Comparison of ENCODE assay signal across 17 cellular contexts in genomic region chr2:16130541-16130880, GRCh38.
A peak's percentile ranks its signal among the peaks of the same experiment; 100 is the strongest.
DNase-seq lines count a peak whose midpoint lies in the region; ATAC-seq, FAIRE-seq and TF ChIP-seq lines count a peak whose summit lies in the region.
"Had no signal": no experiment of that assay in that cellular context is flagged by ENCODE, and none has a peak within 500 bp of the region (broad histone marks: within the 10 kb centered on the region; RNA-seq: fewer than 3 reads in every experiment).

No MANE protein-coding gene starts in this region.

- 85% methylated on average over 5 of the region's 5 CpGs; no CpG with 5 or more reads in 1 of the 2 experiments for WGBS in H1 (ENCODE audit: extremely low coverage in 1 of 2, insufficient coverage in 1 of 2, insufficient read length in 1 of 2, insufficient replicate concordance in 2 of 2, low coverage in 1 of 2, low lambda C conversion rate in 2 of 2, missing lambda C conversion rate in 1 of 2), 2 experiments
- 87 to 94% methylated on average over 2 to 5 of the region's 5 CpGs for WGBS in endodermal cell (ENCODE audit: insufficient coverage in 1 of 2, insufficient read length in 1 of 2), 2 experiments

- no peak overlapping the region for H3K18ac ChIP-seq in H1 (ENCODE audit: extremely low read depth, low read length)

- H3K36me3 ChIP-seq in H1 (ENCODE audit: control insufficient read depth in 2 of 4, insufficient read depth in 4 of 4, low read length in 3 of 4): no peaks in the 10 kb centered on the region
- no peaks in the 10 kb centered on the region for H3K36me3 ChIP-seq in colonic mucosa
- H3K36me3 ChIP-seq in endodermal cell (ENCODE audit: control insufficient read depth, insufficient read depth, low read length): no peaks in the 10 kb centered on the region

- peaks cover 2% of the 10 kb centered on the region; the same call in 1 of the 2 replicates for H3K23me2 ChIP-seq in H1 (ENCODE audit: low read depth, low read length)

- H3K4me3 Mint-ChIP-seq in stimulated activated memory B cell treated with anti-CD40 and anti-IgM and Interleukin-4, amounts not matched to agents 10 μg/mL and 1 μg/mL and 100 μg/mL, for 72 hours: no peak overlapping the region
- H3K4me3 Mint-ChIP-seq in endodermal cell: no peak overlapping the region
- H3K4me3 Mint-ChIP-seq: CD4-positive, alpha-beta T cell; H9 had no signal

- no peak overlapping the region for H4K5ac ChIP-seq in H1 (ENCODE audit: insufficient read length, low read depth, low read length)

- TF ChIP-seq CTCF in H1 (IDR thresholded peaks at IDR 0.05; ENCODE audit: control extremely low read depth in 1 of 3, insufficient read depth in 1 of 3, low read depth in 1 of 3, low read length in 3 of 3) (no peak), colonic mucosa (IDR thresholded peaks at IDR 0.05) (no peak), endodermal cell (conservative IDR thresholded peaks at IDR 0.05) (no peak)

- H3K27ac Mint-ChIP-seq in stimulated activated memory B cell treated with anti-CD40 and anti-IgM and Interleukin-4, amounts not matched to agents 10 μg/mL and 1 μg/mL and 100 μg/mL, for 72 hours: no peak overlapping the region
- H3K27ac Mint-ChIP-seq in endodermal cell: no peak overlapping the region
- H3K27ac Mint-ChIP-seq: CD4-positive, alpha-beta T cell had no signal

- no peaks in the 10 kb centered on the region for H3K4me1 Mint-ChIP-seq in stimulated activated memory B cell treated with anti-CD40 and anti-IgM and Interleukin-4, amounts not matched to agents 10 μg/mL and 1 μg/mL and 100 μg/mL, for 72 hours
- peaks cover 3% of the 10 kb centered on the region for H3K4me1 Mint-ChIP-seq in endodermal cell

- FAIRE-seq in H1 (lab: Jason Lieb, UNC): no peak
- FAIRE-seq: A549, D721Med had no signal

- H4K91ac ChIP-seq in H1 (replicated peaks; ENCODE audit: insufficient read length, low read length): no peak overlapping the region

- TF ChIP-seq EP300 in H1 (IDR thresholded peaks at IDR 0.05; ENCODE audit: borderline replicate concordance in 1 of 2, low read depth in 2 of 2, low read length in 2 of 2): no peak

- no peak overlapping the region for H3K56ac ChIP-seq in H1 (replicated peaks; ENCODE audit: insufficient read length, low read depth, low read length)

- H2AFZ ChIP-seq in H1 (ENCODE audit: low read length): no peak overlapping the region

- peak; percentile 16 for ATAC-seq in stimulated activated memory B cell treated with anti-CD40 and anti-IgM and Interleukin-4, amounts not matched to agents 10 μg/mL and 1 μg/mL and 100 μg/mL, for 72 hours
- ATAC-seq in HG03442 (IDR thresholded peaks at IDR 0.05; ENCODE audit: unreplicated experiment): no peak
- ATAC-seq: A549 had no signal

- H3K27me3 ChIP-seq in H1 (replicated peaks in 1 of 4; ENCODE audit: control insufficient read depth in 3 of 4, extremely low read depth in 1 of 4, insufficient read depth in 3 of 4, low read length in 3 of 4) (no peaks in the 10 kb centered on the region), colonic mucosa (no peaks in the 10 kb centered on the region), endodermal cell (ENCODE audit: control insufficient read depth, insufficient read depth, low read length, poor library complexity, severe bottlenecking) (no peaks in the 10 kb centered on the region)

- H2BK20ac ChIP-seq in H1 (ENCODE audit: low read length): peak overlapping the region; percentile 95; the same call in 1 of the 2 replicates

- H3K4me3 ChIP-seq in H1 (ENCODE audit: extremely low read depth in 1 of 4, insufficient read depth in 2 of 4, low read depth in 3 of 4, low read length in 4 of 4) (no peak overlapping the region), colonic mucosa (no peak overlapping the region), endodermal cell (ENCODE audit: low read length) (no peak overlapping the region)
- H3K4me3 ChIP-seq: A549 had no signal

- H3K79me1 ChIP-seq in H1 (ENCODE audit: low read depth, low read length): no peaks in the 10 kb centered on the region

- no peaks in the 10 kb centered on the region; a peak in 2 of 7 replicates for H3K4me1 ChIP-seq in H1 (replicated peaks in 1 of 4; ENCODE audit: control insufficient read depth in 3 of 4, insufficient read depth in 4 of 4, low read length in 3 of 4)
- no peaks in the 10 kb centered on the region for H3K4me1 ChIP-seq in colonic mucosa
- H3K4me1 ChIP-seq in endodermal cell (ENCODE audit: control insufficient read depth, insufficient read depth, low read length): no peaks in the 10 kb centered on the region
- H3K4me1 ChIP-seq: A549, Caco-2 had no signal

- H3K9ac ChIP-seq in H1 (replicated peaks in 1 of 4; ENCODE audit: extremely low read depth in 1 of 4, low read depth in 3 of 4, low read length in 3 of 4): no peak overlapping the region
- no peak overlapping the region for H3K9ac ChIP-seq in colonic mucosa (ENCODE audit: low read depth in 2 of 2, low read length in 2 of 2)
- no peak overlapping the region for H3K9ac ChIP-seq in endodermal cell (ENCODE audit: extremely low read depth, low read length, poor library complexity, severe bottlenecking)

- POLR2A ChIA-PET in H1 (lab: Charles Lee; ENCODE audit: partially characterized antibody): no interaction called here

- no peak overlapping the region for H4K8ac ChIP-seq in H1 (ENCODE audit: extremely low read depth, insufficient read depth, low read length)

- no peaks in the 10 kb centered on the region for H4K20me1 ChIP-seq in H1 (replicated peaks in 1 of 2; ENCODE audit: control insufficient read depth in 1 of 2, insufficient read depth in 2 of 2, low read length in 2 of 2)

- no peak overlapping the region for H3K23ac ChIP-seq in H1 (ENCODE audit: insufficient read length)

- H2BK15ac ChIP-seq in H1 (ENCODE audit: low read length): no peak overlapping the region; the same call in 1 of the 2 replicates

- no peaks in the 10 kb centered on the region for H3K36me3 Mint-ChIP-seq in stimulated activated memory B cell treated with anti-CD40 and anti-IgM and Interleukin-4, amounts not matched to agents 10 μg/mL and 1 μg/mL and 100 μg/mL, for 72 hours
- no peaks in the 10 kb centered on the region for H3K36me3 Mint-ChIP-seq in endodermal cell (ENCODE audit: low read depth)

- no peak overlapping the region for H3K4ac ChIP-seq in H1 (replicated peaks; ENCODE audit: insufficient read length, low read depth, low read length)

- H3K14ac ChIP-seq in H1 (ENCODE audit: insufficient read length): no peak overlapping the region

- H2AK5ac ChIP-seq in H1 (ENCODE audit: low read depth, low read length): no peak overlapping the region

- no peak overlapping the region for H2BK120ac ChIP-seq in H1 (replicated peaks; ENCODE audit: low read depth, low read length)

- H3K4me2 ChIP-seq in H1 (ENCODE audit: insufficient read depth in 1 of 2, low read depth in 2 of 2, low read length in 2 of 2): no peak overlapping the region
- H3K4me2 ChIP-seq: A549 had no signal

- H3K79me2 ChIP-seq in H1 (ENCODE audit: control insufficient read depth in 1 of 2, insufficient read depth in 2 of 2, low read length in 2 of 2): no peaks in the 10 kb centered on the region

- no peak overlapping the region for H3K27ac ChIP-seq in H1 (ENCODE audit: low read depth, low read length)
- H3K27ac ChIP-seq in colonic mucosa: no peak overlapping the region
- H3K27ac ChIP-seq in endodermal cell (ENCODE audit: low read depth, low read length): no peak overlapping the region
- H3K27ac ChIP-seq: 22Rv1, A549, C4-2B had no signal

- H3K9me3 ChIP-seq in H1 (ENCODE audit: insufficient read depth in 2 of 2, low read depth in 1 of 2, low read length in 1 of 2): no peaks in the 10 kb centered on the region
- H3K9me3 ChIP-seq in colonic mucosa: no peaks in the 10 kb centered on the region
- H3K9me3 ChIP-seq in endodermal cell (ENCODE audit: control insufficient read depth, low read length): no peaks in the 10 kb centered on the region
- H3K9me3 ChIP-seq: A549, Caco-2 had no signal

- no peak for TF ChIP-seq POLR2A in H1 (IDR thresholded peaks at IDR 0.05; ENCODE audit: control extremely low read depth in 1 of 2, low read depth in 2 of 2, low read length in 2 of 2)

- CTCF ChIA-PET in H1 (lab: Charles Lee; ENCODE audit: partially characterized antibody): no interaction called here

- DNase-seq in DMS79 (lab: John Stamatoyannopoulos, UW) (peak; percentile 29), DMS79 treated with DMSO at 0.1 percent for 48 hours (lab: John Stamatoyannopoulos, UW) (no peak), H1 (ENCODE audit: low read depth in 1 of 2, low spot score in 2 of 2) (peak in 1 of 2 experiments; percentile 26), colonic mucosa (no peak), endodermal cell (no peak)
- DNase-seq: AML-193; Caco-2; CD4-positive, alpha-beta T cell; GF-D8; GOT3; H9 had no signal

- H2BK5ac ChIP-seq in H1 (ENCODE audit: low read depth, low read length): no peak overlapping the region

- H2BK12ac ChIP-seq in H1 (ENCODE audit: low read depth, low read length): peak overlapping the region; percentile 53; the same call in 1 of the 2 replicates

- no peaks in the 10 kb centered on the region for H3K27me3 Mint-ChIP-seq in stimulated activated memory B cell treated with anti-CD40 and anti-IgM and Interleukin-4, amounts not matched to agents 10 μg/mL and 1 μg/mL and 100 μg/mL, for 72 hours
- no peaks in the 10 kb centered on the region for H3K27me3 Mint-ChIP-seq in endodermal cell (ENCODE audit: insufficient read depth)
- H3K27me3 Mint-ChIP-seq: CD4-positive, alpha-beta T cell had no signal

- intact Hi-C loops in colonic mucosa (cut with DNase I): no loop called here

- no peak for TF ChIP-seq RAD21 in H1 (IDR thresholded peaks at IDR 0.05 in 1 of 2, conservative IDR thresholded peaks at IDR 0.05 in 1 of 2; ENCODE audit: low read depth in 2 of 2, low read length in 2 of 2)

- H3K9me3 Mint-ChIP-seq in stimulated activated memory B cell treated with anti-CD40 and anti-IgM and Interleukin-4, amounts not matched to agents 10 μg/mL and 1 μg/mL and 100 μg/mL, for 72 hours: peaks cover 3% of the 10 kb centered on the region
- no peaks in the 10 kb centered on the region for H3K9me3 Mint-ChIP-seq in endodermal cell
- H3K9me3 Mint-ChIP-seq: CD4-positive, alpha-beta T cell; H9 had no signal

TF ChIP-seq in H1, 55 proteins besides CTCF, POLR2A, EP300 and RAD21 (continues in another document):
- TF ChIP-seq JUND (IDR thresholded peaks at IDR 0.05; ENCODE audit: low read length): no peak
- TF ChIP-seq RBBP5 (IDR thresholded peaks at IDR 0.05; ENCODE audit: borderline replicate concordance, low read depth, low read length): no peak
- no peak for TF ChIP-seq NRF1 (IDR thresholded peaks at IDR 0.05; ENCODE audit: low read depth, low read length)
- TF ChIP-seq SAP30 (IDR thresholded peaks at IDR 0.05; ENCODE audit: insufficient read depth, insufficient replicate concordance, low read length): no peak
- no peak for TF ChIP-seq CEBPB (IDR thresholded peaks at IDR 0.05; ENCODE audit: low read depth, low read length)
- TF ChIP-seq CHD1 (IDR thresholded peaks at IDR 0.05; ENCODE audit: low read depth, low read length): no peak
- no peak for TF ChIP-seq CBX5 (IDR thresholded peaks at IDR 0.05; ENCODE audit: low read depth, low read length)
- no peak for TF ChIP-seq ZNF274 (IDR thresholded peaks at IDR 0.05; ENCODE audit: borderline replicate concordance, extremely low read depth, low read length)
- TF ChIP-seq TEAD4 (IDR thresholded peaks at IDR 0.05; ENCODE audit: low read depth, low read length): no peak
- no peak for TF ChIP-seq MAFK (IDR thresholded peaks at IDR 0.05; ENCODE audit: low read depth, low read length)
- TF ChIP-seq JUN (IDR thresholded peaks at IDR 0.05; ENCODE audit: low read depth, low read length): no peak
